Comparison of ENCODE assay signal across 23 cellular contexts in genomic region chr9:129374231-129374630, GRCh38.
"Had no signal": no experiment of that assay in that cellular context is flagged by ENCODE, and none has a peak within 500 bp of the region (broad histone marks: within the 10 kb centered on the region; RNA-seq: fewer than 3 reads in every experiment).

No MANE protein-coding gene starts in this region.

- H3K27me3 ChIP-seq: stomach, suprapubic skin, testis, thyroid gland, tibial artery, tibial nerve, transverse colon, upper lobe of left lung, upper lobe of right lung, uterus, vagina had no signal

- H3K4me1 ChIP-seq: stomach, suprapubic skin, testis, thyroid gland, tibial artery, tibial nerve, transverse colon, upper lobe of left lung, upper lobe of right lung, uterus, vagina had no signal

- H3K4me3 ChIP-seq: stomach, suprapubic skin, testis, thoracic aorta, thyroid gland, tibial artery, tibial nerve, transverse colon, upper lobe of left lung, upper lobe of right lung, uterus, vagina had no signal

- DNase-seq: stimulated activated CD4-positive, alpha-beta T cell treated with anti-CD3 and anti-CD28 coated beads, Interleukin-2, amount 100 ng/mL, for 48 hours; stimulated activated CD4-positive, alpha-beta T cell treated with anti-CD3 and anti-CD28 coated beads, Interleukin-4, amount 100 ng/mL, for 1 hour; stimulated activated CD4-positive, alpha-beta T cell treated with anti-CD3 and anti-CD28 coated beads, Interleukin-4, amount 100 ng/mL, for 24 hours; stimulated activated CD4-positive, alpha-beta T cell treated with anti-CD3 and anti-CD28 coated beads, Interleukin-4, amount 100 ng/mL, for 4 hours; stimulated activated CD8-positive, alpha-beta memory T cell treated with anti-CD3 and anti-CD28 coated beads, Interleukin-4, amount 100 ng/mL, for 48 hours; stimulated activated naive B cell treated with anti-CD40 and anti-IgM and Interleukin-4, amounts not matched to agents 10 μg/mL and 1 μg/mL and 100 μg/mL, for 72 hours; stimulated activated naive CD4-positive, alpha-beta T cell; stimulated activated naive CD4-positive, alpha-beta T cell treated with Interleukin-2 at 50 U/mL for 16 hours; stimulated activated naive CD8-positive, alpha-beta T cell treated with anti-CD3 and anti-CD28 coated beads, Interleukin-15, amount 100 ng/mL, for 72 hours; stimulated activated naive CD8-positive, alpha-beta T cell treated with anti-CD3 and anti-CD28 coated beads, Interleukin-15, Interleukin-2, amounts not matched to agents 100 U/mL and 50 U/mL, for 24 hours; stomach; substantia nigra; testis; thyroid gland; transverse colon; upper lobe of left lung had no signal

- H3K9me3 ChIP-seq: suprapubic skin, testis, thyroid gland, transverse colon, upper lobe of right lung, vagina had no signal

- H3K27ac ChIP-seq: stomach, suprapubic skin, testis, thoracic aorta, thyroid gland, tibial artery, tibial nerve, transverse colon, upper lobe of left lung, upper lobe of right lung, uterus, vagina had no signal

- H3K36me3 ChIP-seq: stomach, suprapubic skin, thoracic aorta, thyroid gland, tibial artery, tibial nerve, transverse colon, upper lobe of left lung, upper lobe of right lung, uterus, vagina had no signal
